Comparison of ENCODE assay signal across 1 cellular context in the genomic region with DNA sequence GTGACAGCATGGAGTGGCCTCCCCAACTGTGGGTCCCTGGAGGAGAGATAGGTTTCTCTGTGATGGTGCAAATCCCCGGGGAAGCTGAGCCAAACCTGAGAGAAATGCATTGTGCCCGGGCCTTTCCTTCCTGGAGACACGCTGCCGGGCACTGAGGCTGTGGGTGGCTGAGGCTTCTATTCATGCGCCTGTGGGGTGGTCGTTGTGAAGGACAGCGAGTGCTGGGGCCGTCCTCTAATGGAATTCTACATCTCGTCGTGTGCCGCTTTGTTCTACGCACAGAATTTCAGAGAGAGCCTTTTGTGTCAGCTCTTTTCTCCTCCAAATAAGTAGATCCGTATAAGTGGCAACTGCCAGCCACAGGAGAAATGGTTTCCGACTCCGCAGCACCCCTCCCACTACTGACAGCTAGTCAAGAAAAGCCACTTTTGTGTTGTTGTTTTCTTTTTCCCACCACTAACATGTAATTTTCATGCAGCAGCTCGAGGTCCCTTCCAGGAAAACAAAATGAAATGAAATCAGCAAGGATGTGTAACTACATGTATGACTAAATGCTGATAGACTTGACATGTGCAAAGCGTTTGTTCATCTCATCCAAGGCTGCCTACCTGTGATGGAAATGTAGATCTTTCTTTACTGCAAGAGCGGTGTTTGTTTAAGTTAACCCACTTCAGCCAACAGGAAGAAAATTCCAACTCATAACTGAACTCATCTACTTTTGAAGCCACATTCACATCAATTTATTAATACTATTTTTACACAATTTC.
TF ChIP-seq lines count a peak whose summit lies in the region.

No MANE protein-coding gene starts in this region.

TF ChIP-seq in SK-N-SH, 30 proteins besides CTCF, POLR2A, EP300 and RAD21 (continued from another document):
- TF ChIP-seq, protein P1, sequence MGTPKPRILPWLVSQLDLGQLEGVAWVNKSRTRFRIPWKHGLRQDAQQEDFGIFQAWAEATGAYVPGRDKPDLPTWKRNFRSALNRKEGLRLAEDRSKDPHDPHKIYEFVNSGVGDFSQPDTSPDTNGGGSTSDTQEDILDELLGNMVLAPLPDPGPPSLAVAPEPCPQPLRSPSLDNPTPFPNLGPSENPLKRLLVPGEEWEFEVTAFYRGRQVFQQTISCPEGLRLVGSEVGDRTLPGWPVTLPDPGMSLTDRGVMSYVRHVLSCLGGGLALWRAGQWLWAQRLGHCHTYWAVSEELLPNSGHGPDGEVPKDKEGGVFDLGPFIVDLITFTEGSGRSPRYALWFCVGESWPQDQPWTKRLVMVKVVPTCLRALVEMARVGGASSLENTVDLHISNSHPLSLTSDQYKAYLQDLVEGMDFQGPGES (IDR thresholded peaks at IDR 0.05; ENCODE audit: low read depth, low read length) = no peak
- TF ChIP-seq MXI1 (IDR thresholded peaks at IDR 0.05; ENCODE audit: low read depth, low read length) = no peak
- TF ChIP-seq, protein P2, sequence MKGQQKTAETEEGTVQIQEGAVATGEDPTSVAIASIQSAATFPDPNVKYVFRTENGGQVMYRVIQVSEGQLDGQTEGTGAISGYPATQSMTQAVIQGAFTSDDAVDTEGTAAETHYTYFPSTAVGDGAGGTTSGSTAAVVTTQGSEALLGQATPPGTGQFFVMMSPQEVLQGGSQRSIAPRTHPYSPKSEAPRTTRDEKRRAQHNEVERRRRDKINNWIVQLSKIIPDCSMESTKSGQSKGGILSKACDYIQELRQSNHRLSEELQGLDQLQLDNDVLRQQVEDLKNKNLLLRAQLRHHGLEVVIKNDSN (IDR thresholded peaks at IDR 0.05; ENCODE audit: borderline replicate concordance, low read depth) = no peak
- TF ChIP-seq RFX5 (IDR thresholded peaks at IDR 0.05; ENCODE audit: low read length) = no peak
- no peak for TF ChIP-seq GABPA (IDR thresholded peaks at IDR 0.05; ENCODE audit: low read depth)
- TF ChIP-seq RCOR1 (IDR thresholded peaks at IDR 0.05; ENCODE audit: low read length) = no peak
- no peak for TF ChIP-seq RXRA (IDR thresholded peaks at IDR 0.05; ENCODE audit: borderline replicate concordance, low read depth)
- TF ChIP-seq EZH2phosphoT487 (IDR thresholded peaks at IDR 0.05; ENCODE audit: borderline replicate concordance, low read depth) = no peak
- TF ChIP-seq, protein P3, sequence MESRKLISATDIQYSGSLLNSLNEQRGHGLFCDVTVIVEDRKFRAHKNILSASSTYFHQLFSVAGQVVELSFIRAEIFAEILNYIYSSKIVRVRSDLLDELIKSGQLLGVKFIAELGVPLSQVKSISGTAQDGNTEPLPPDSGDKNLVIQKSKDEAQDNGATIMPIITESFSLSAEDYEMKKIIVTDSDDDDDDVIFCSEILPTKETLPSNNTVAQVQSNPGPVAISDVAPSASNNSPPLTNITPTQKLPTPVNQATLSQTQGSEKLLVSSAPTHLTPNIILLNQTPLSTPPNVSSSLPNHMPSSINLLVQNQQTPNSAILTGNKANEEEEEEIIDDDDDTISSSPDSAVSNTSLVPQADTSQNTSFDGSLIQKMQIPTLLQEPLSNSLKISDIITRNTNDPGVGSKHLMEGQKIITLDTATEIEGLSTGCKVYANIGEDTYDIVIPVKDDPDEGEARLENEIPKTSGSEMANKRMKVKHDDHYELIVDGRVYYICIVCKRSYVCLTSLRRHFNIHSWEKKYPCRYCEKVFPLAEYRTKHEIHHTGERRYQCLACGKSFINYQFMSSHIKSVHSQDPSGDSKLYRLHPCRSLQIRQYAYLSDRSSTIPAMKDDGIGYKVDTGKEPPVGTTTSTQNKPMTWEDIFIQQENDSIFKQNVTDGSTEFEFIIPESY (IDR thresholded peaks at IDR 0.05; ENCODE audit: borderline replicate concordance, low read depth) = no peak
- TF ChIP-seq, protein P4, sequence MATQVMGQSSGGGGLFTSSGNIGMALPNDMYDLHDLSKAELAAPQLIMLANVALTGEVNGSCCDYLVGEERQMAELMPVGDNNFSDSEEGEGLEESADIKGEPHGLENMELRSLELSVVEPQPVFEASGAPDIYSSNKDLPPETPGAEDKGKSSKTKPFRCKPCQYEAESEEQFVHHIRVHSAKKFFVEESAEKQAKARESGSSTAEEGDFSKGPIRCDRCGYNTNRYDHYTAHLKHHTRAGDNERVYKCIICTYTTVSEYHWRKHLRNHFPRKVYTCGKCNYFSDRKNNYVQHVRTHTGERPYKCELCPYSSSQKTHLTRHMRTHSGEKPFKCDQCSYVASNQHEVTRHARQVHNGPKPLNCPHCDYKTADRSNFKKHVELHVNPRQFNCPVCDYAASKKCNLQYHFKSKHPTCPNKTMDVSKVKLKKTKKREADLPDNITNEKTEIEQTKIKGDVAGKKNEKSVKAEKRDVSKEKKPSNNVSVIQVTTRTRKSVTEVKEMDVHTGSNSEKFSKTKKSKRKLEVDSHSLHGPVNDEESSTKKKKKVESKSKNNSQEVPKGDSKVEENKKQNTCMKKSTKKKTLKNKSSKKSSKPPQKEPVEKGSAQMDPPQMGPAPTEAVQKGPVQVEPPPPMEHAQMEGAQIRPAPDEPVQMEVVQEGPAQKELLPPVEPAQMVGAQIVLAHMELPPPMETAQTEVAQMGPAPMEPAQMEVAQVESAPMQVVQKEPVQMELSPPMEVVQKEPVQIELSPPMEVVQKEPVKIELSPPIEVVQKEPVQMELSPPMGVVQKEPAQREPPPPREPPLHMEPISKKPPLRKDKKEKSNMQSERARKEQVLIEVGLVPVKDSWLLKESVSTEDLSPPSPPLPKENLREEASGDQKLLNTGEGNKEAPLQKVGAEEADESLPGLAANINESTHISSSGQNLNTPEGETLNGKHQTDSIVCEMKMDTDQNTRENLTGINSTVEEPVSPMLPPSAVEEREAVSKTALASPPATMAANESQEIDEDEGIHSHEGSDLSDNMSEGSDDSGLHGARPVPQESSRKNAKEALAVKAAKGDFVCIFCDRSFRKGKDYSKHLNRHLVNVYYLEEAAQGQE (IDR thresholded peaks at IDR 0.05; ENCODE audit: low read depth, low read length) = no peak
